Comparison of ENCODE assay signal across 24 cellular contexts in the genomic region with DNA sequence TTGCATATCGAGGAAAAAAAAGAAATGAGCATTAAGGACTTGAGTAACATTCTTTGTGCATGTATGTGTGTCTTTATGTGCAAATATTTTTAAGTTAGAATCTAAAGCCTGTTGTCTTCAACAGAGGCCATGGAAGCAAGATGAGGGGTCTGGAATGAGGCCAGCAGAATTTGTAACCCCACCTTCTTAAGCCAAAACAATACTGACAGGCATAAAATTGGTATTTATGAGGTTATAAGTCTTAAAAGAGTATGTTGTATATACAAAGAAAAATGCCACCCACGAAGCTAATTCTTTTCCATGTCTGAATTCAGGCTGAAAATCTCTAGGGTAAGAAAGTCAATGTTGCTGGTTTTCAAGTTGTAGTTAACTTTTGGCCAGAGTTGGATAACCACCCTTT.
"Had no signal": no experiment of that assay in that cellular context is flagged by ENCODE, and none has a peak within 500 bp of the region (broad histone marks: within the 10 kb centered on the region; RNA-seq: fewer than 3 reads in every experiment).

No MANE protein-coding gene starts in this region.

- H3K4me3 ChIP-seq: esophagus squamous epithelium, gastrocnemius medialis, heart right ventricle had no signal

- H3K27ac ChIP-seq: epithelial cell of prostate, esophagus squamous epithelium, foreskin keratinocyte, gastrocnemius medialis, heart right ventricle had no signal

- ATAC-seq: activated CD4-positive, alpha-beta T cell treated with anti-CD3 and anti-CD28 coated beads for 36 hours; activated CD8-positive, alpha-beta memory T cell treated with anti-CD3 and anti-CD28 coated beads, Interleukin-2, amount 10 ng/mL, durations not matched to agents 7 days and 5 days; activated CD8-positive, alpha-beta T cell treated with anti-CD3 and anti-CD28 coated beads, Interleukin-2, amount 10 ng/mL, durations not matched to agents 7 days and 5 days; effector memory CD8-positive, alpha-beta T cell; foreskin keratinocyte; gastrocnemius medialis; heart right ventricle had no signal

- H3K27me3 ChIP-seq: esophagus squamous epithelium, foreskin keratinocyte, gastrocnemius medialis, heart right ventricle had no signal

- DNase-seq: activated CD4-positive, alpha-beta memory T cell treated with anti-CD3 and anti-CD28 coated beads for 36 hours; activated CD4-positive, alpha-beta T cell treated with anti-CD3 and anti-CD28 coated beads for 36 hours; activated CD4-positive, alpha-beta T cell treated with anti-CD3 and anti-CD28 coated beads, Interleukin-2, amount 10 ng/mL, durations not matched to agents 24 days and 14 days; activated CD4-positive, CD25-positive, alpha-beta regulatory T cell; activated CD4-positive, CD25-positive, alpha-beta regulatory T cell treated with anti-CD3 and anti-CD28 coated beads, Interleukin-2, amount 50 U/mL, for 72 hours; activated CD8-positive, alpha-beta memory T cell treated with anti-CD3 and anti-CD28 coated beads, Interleukin-2, amount 10 ng/mL, durations not matched to agents 7 days and 5 days; activated CD8-positive, alpha-beta memory T cell treated with anti-CD3 and anti-CD28 coated beads, Interleukin-2, amount 50 U/mL, for 4 hours; activated CD8-positive, alpha-beta T cell treated with anti-CD3 and anti-CD28 coated beads, Interleukin-2, amount 10 ng/mL, durations not matched to agents 7 days and 5 days; activated effector memory CD4-positive, alpha-beta T cell treated with anti-CD3 and anti-CD28 coated beads, Interleukin-2, amount 50 U/mL, for 16 hours; activated naive CD4-positive, alpha-beta T cell treated with anti-CD3 and anti-CD28 coated beads for 36 hours; activated naive CD8-positive, alpha-beta T cell treated with anti-CD3 and anti-CD28 coated beads, Interleukin-2, amount 10 ng/mL, durations not matched to agents 7 days and 5 days; activated T-cell treated with anti-CD3 and anti-CD28 coated beads, Interleukin-2, amount 50 U/mL, for 1 hour; activated T-cell treated with anti-CD3 and anti-CD28 coated beads, Interleukin-2, amount 50 U/mL, for 48 hours; caudate nucleus; cortex of kidney; dermis blood vessel endothelial cell; effector CD4-positive, alpha-beta T cell; effector memory CD8-positive, alpha-beta T cell; esophagus squamous epithelium; foreskin keratinocyte; gastrocnemius medialis; heart right ventricle; T-helper 2 cell had no signal

- H3K9me3 ChIP-seq: esophagus squamous epithelium, gastrocnemius medialis, heart right ventricle had no signal

- H3K36me3 ChIP-seq: esophagus squamous epithelium, gastrocnemius medialis, heart right ventricle had no signal

- H3K4me1 ChIP-seq: esophagus squamous epithelium, foreskin keratinocyte, gastrocnemius medialis, heart right ventricle had no signal
